7 cellular contexts compared by ENCODE assay signal in genomic region chr1:73671530-73671929, GRCh38.
"Had no signal": no experiment of that assay in that cellular context is flagged by ENCODE, and none has a peak within 500 bp of the region (broad histone marks: within the 10 kb centered on the region; RNA-seq: fewer than 3 reads in every experiment).

No MANE protein-coding gene starts in this region.

- ATAC-seq: GM12878 had no signal

- FAIRE-seq: GM12878, GM12891, GM12892, GM18507, GM19239 had no signal

- H3K4me3 ChIP-seq: GM12878 had no signal

- DNase-seq: GDM1, GF-D8 had no signal
